8 cellular contexts compared by ENCODE assay signal in genomic region chr22:42368379-42369249, GRCh38.
DNase-seq lines count a peak whose midpoint lies in the region; ATAC-seq, FAIRE-seq and TF ChIP-seq lines count a peak whose summit lies in the region.

No MANE protein-coding gene starts in this region.

- CTCF ChIA-PET in naive thymus-derived CD4-positive, alpha-beta T cell (lab: Charles Lee) = interaction anchor here (1.0 to 1.6 kb wide), 4 partner anchors 13 to 76 kb away, joined by 3 to 4 read pairs (median 3); no protein-coding TSS in a partner anchor

- no peak overlapping the region for H3K27ac ChIP-seq in RWPE2 (ENCODE audit: poor library complexity, severe bottlenecking)
- no peak overlapping the region for H3K27ac ChIP-seq in ectodermal cell (ENCODE audit: insufficient read depth, low read depth, low read length, poor library complexity, severe bottlenecking)
- H3K27ac ChIP-seq in naive thymus-derived CD4-positive, alpha-beta T cell (ENCODE audit: low read depth, low read length) = no peak overlapping the region
- no peak overlapping the region for H3K27ac ChIP-seq in urinary bladder (ENCODE audit: low read depth)

- H3K4me3 ChIP-seq in RWPE2 (ENCODE audit: severe bottlenecking) = peak overlapping the region; percentile 40
- peak overlapping the region; percentile 70 for H3K4me3 ChIP-seq in ectodermal cell (ENCODE audit: insufficient read depth, low read depth, low read length)
- H3K4me3 ChIP-seq in naive thymus-derived CD4-positive, alpha-beta T cell (ENCODE audit: low read length) = peak overlapping the region; percentile 66
- H3K4me3 ChIP-seq in urinary bladder (ENCODE audit: low read depth, low read length) = peak overlapping the region; percentile 54

- H3K27me3 Mint-ChIP-seq in naive thymus-derived CD4-positive, alpha-beta T cell = peaks cover 19 to 56% (median 25%) of the 10 kb centered on the region in 5 donors

- no peak for TF ChIP-seq CTCF in RWPE2 (IDR thresholded peaks at IDR 0.05; ENCODE audit: poor library complexity, severe bottlenecking)

- H3K4me3 Mint-ChIP-seq in naive thymus-derived CD4-positive, alpha-beta T cell = peak overlapping the region; percentile 58 to 99 (median 90)

- H3K36me3 ChIP-seq in RWPE2 (ENCODE audit: low read depth) = no peaks in the 10 kb centered on the region
- no peaks in the 10 kb centered on the region for H3K36me3 ChIP-seq in ectodermal cell (ENCODE audit: control insufficient read depth, insufficient read depth, low read length)
- H3K36me3 ChIP-seq in naive thymus-derived CD4-positive, alpha-beta T cell (ENCODE audit: control insufficient read depth in 2 of 3, insufficient read depth in 3 of 3, low read length in 3 of 3) = no peaks in the 10 kb centered on the region
- H3K36me3 ChIP-seq in urinary bladder (ENCODE audit: insufficient read depth) = no peaks in the 10 kb centered on the region

- WGBS in ectodermal cell, 2 experiments = 0% methylated on average over 86 of the region's 86 CpGs
- 2% methylated on average over 86 of the region's 86 CpGs for WGBS in urinary bladder

- intact Hi-C loops in naive thymus-derived CD4-positive, alpha-beta T cell (cut with micrococcal nuclease) = loop anchor here (1.0 to 5.0 kb wide), 5 partner anchors 68 to 278 kb away; partner anchors contain the start of gene NDUFA6 (in 2 of the 2)

- H3K9me3 ChIP-seq in RWPE2 (ENCODE audit: severe bottlenecking) (no peaks in the 10 kb centered on the region), ectodermal cell (ENCODE audit: control insufficient read depth, low read length) (no peaks in the 10 kb centered on the region)
- H3K9me3 ChIP-seq in naive thymus-derived CD4-positive, alpha-beta T cell (ENCODE audit: control insufficient read depth in 2 of 3, low read length in 3 of 3) = no peaks in the 10 kb centered on the region

- no peak for FAIRE-seq in HTR-8/SVneo (lab: Jason Lieb, UNC)

- no peak overlapping the region for H3K27ac Mint-ChIP-seq in naive thymus-derived CD4-positive, alpha-beta T cell

- peaks cover 6 to 15% (median 14%) of the 10 kb centered on the region in 7 donors for H3K4me1 Mint-ChIP-seq in naive thymus-derived CD4-positive, alpha-beta T cell

- no peaks in the 10 kb centered on the region for H3K36me3 Mint-ChIP-seq in naive thymus-derived CD4-positive, alpha-beta T cell

- POLR2A ChIA-PET in naive thymus-derived CD4-positive, alpha-beta T cell (lab: Charles Lee) = interaction anchor here (0.5 to 1.5 kb wide), 3 partner anchors 71 to 594 kb away, joined by 3 to 5 read pairs (median 5); no protein-coding TSS in a partner anchor

- H3K4me1 ChIP-seq in RWPE2 (ENCODE audit: insufficient read depth, poor library complexity, severe bottlenecking) = no peaks in the 10 kb centered on the region
- peaks cover 48% of the 10 kb centered on the region for H3K4me1 ChIP-seq in ectodermal cell (ENCODE audit: control insufficient read depth, insufficient read depth, low read length)
- H3K4me1 ChIP-seq in naive thymus-derived CD4-positive, alpha-beta T cell (ENCODE audit: control insufficient read depth in 2 of 2, insufficient read depth in 2 of 2, low read length in 2 of 2) = peaks cover 4 to 11% of the 10 kb centered on the region in 2 donors
- no peaks in the 10 kb centered on the region for H3K4me1 ChIP-seq in urinary bladder (ENCODE audit: insufficient read depth)

- H3K9me3 Mint-ChIP-seq in naive thymus-derived CD4-positive, alpha-beta T cell = no peaks in the 10 kb centered on the region

- DNase-seq in RWPE2 (ENCODE audit: low spot score) = peak; percentile 57
- peak in 7 of 9 donors; percentile 11 to 41 (median 20) for DNase-seq in naive thymus-derived CD4-positive, alpha-beta T cell
- DNase-seq in HTR-8/SVneo (ENCODE audit: insufficient read length, low spot score) = no peak

- ATAC-seq in GM18867 (IDR thresholded peaks at IDR 0.05; ENCODE audit: unreplicated experiment) = peak; percentile 17
- peak; percentile 23 for ATAC-seq in HG02884 (IDR thresholded peaks at IDR 0.05; ENCODE audit: unreplicated experiment)
- peak; percentile 40 for ATAC-seq in RWPE2 (ENCODE audit: low read depth)
- ATAC-seq in naive thymus-derived CD4-positive, alpha-beta T cell = peak; percentile 33
- no peak for ATAC-seq in GM21360 (IDR thresholded peaks at IDR 0.05; ENCODE audit: unreplicated experiment)

- H3K27me3 ChIP-seq in RWPE2 (ENCODE audit: insufficient read depth, poor library complexity, severe bottlenecking) = peaks cover 22% of the 10 kb centered on the region
- H3K27me3 ChIP-seq in ectodermal cell (ENCODE audit: control insufficient read depth, insufficient read depth, low read length, poor library complexity, severe bottlenecking) = peaks cover 34% of the 10 kb centered on the region
- H3K27me3 ChIP-seq in naive thymus-derived CD4-positive, alpha-beta T cell (ENCODE audit: control insufficient read depth in 2 of 2, insufficient read depth in 2 of 2, low read length in 2 of 2) = peaks cover 0 to 18% of the 10 kb centered on the region in 2 donors
